Comparison of ENCODE assay signal across 16 cellular contexts in the genomic region with DNA sequence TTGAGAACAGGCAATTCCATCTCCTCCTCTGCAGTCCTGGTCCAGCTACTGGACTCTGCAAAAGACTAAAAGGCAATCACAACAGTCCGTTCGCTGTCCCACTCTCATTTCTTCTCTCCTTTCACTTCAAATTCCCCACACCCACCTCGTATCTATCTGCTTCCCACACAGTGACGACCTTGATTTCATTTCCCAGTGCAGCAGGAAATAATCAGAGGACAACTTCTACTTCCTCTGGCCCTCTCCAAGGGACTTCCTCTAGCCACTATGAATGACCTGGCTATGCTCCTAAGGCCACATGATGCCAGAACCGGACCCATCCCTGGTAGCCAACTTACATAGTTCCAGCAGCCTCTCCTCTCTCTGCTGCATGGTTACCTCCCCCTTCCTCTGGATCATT. TPM values are rescaled to one million over a fixed set of nuclear protein-coding genes. Genes with fewer than 3 reads are reported as not detected.
DNase-seq lines count a peak whose midpoint lies in the region; ATAC-seq and TF ChIP-seq lines count a peak whose summit lies in the region.
"Had no signal": no experiment of that assay in that cellular context is flagged by ENCODE, and none has a peak within 500 bp of the region (broad histone marks: within the 10 kb centered on the region; RNA-seq: fewer than 3 reads in every experiment).

No MANE protein-coding gene starts in this region.

- H3K9ac ChIP-seq in BLaER1 treated with 17β-estradiol and CSF1 and Interleukin-3, amounts not matched to agents 10 nM and 100 nM = peak overlapping the region in 2 of 11 experiments; percentile 5 to 47; a peak in 2 of 22 replicates

- TF ChIP-seq CTCF in right lobe of liver (IDR thresholded peaks at IDR 0.05) (no peak), breast epithelium (IDR thresholded peaks at IDR 0.05) (no peak)

- H3K27ac ChIP-seq in BLaER1 treated with 17β-estradiol and CSF1 and Interleukin-3, amounts not matched to agents 10 nM and 100 nM = peak overlapping the region in 1 of 11 experiments; percentile 47; a peak in 4 of 22 replicates
- peak overlapping the region; percentile 49 for H3K27ac ChIP-seq in CD4-positive, alpha-beta memory T cell (ENCODE audit: low read depth, low read length)
- H3K27ac ChIP-seq in right lobe of liver (no peak overlapping the region), breast epithelium (no peak overlapping the region)
- H3K27ac ChIP-seq: C4-2B had no signal

- POLR2A ChIA-PET in CD4-positive, alpha-beta memory T cell (lab: Charles Lee; ENCODE audit: partially characterized antibody) = interaction anchor here (1.5 to 5.5 kb wide), 5 partner anchors 8 to 86 kb away, joined by 7 to 51 read pairs (median 19); a partner anchor contains a TSS

- peaks cover 0 to 34% (median 23%) of the 10 kb centered on the region in 10 experiments; a peak in 14 of 20 replicates for H3K4me1 ChIP-seq in BLaER1 treated with 17β-estradiol and CSF1 and Interleukin-3, amounts not matched to agents 10 nM and 100 nM
- H3K4me1 ChIP-seq in CD4-positive, alpha-beta memory T cell (ENCODE audit: insufficient read depth, low read length) = peaks cover 33% of the 10 kb centered on the region
- H3K4me1 ChIP-seq in right lobe of liver (no peaks in the 10 kb centered on the region), breast epithelium (no peaks in the 10 kb centered on the region)

- H3K27me3 ChIP-seq in BLaER1 treated with 17β-estradiol and CSF1 and Interleukin-3, amounts not matched to agents 10 nM and 100 nM = no peaks in the 10 kb centered on the region
- no peaks in the 10 kb centered on the region for H3K27me3 ChIP-seq in CD4-positive, alpha-beta memory T cell (ENCODE audit: insufficient read depth, low read length)
- H3K27me3 ChIP-seq in right lobe of liver (no peaks in the 10 kb centered on the region), breast epithelium (no peaks in the 10 kb centered on the region)

- TF ChIP-seq POLR2A in right lobe of liver (IDR thresholded peaks at IDR 0.05) (no peak), breast epithelium (IDR thresholded peaks at IDR 0.05) (no peak)

- no peak overlapping the region for H3K4me3 ChIP-seq in BLaER1 treated with 17β-estradiol and CSF1 and Interleukin-3, amounts not matched to agents 10 nM and 100 nM
- H3K4me3 ChIP-seq in CD4-positive, alpha-beta memory T cell (ENCODE audit: low read length in 2 of 2) = peak overlapping the region; percentile 6 to 9
- H3K4me3 ChIP-seq in right lobe of liver (no peak overlapping the region), breast epithelium (no peak overlapping the region)
- H3K4me3 ChIP-seq: mucosa of descending colon had no signal

- no peaks in the 10 kb centered on the region for H3K9me3 ChIP-seq in BLaER1 treated with 17β-estradiol and CSF1 and Interleukin-3, amounts not matched to agents 10 nM and 100 nM (replicated peaks in 1 of 11)
- H3K9me3 ChIP-seq in CD4-positive, alpha-beta memory T cell (ENCODE audit: control insufficient read depth in 1 of 2, low read length in 2 of 2) = no peaks in the 10 kb centered on the region
- H3K9me3 ChIP-seq in right lobe of liver (no peaks in the 10 kb centered on the region), breast epithelium (no peaks in the 10 kb centered on the region)
- H3K9me3 ChIP-seq: mucosa of descending colon had no signal

- peak overlapping the region; percentile 78 to 97 (median 87) for H3K27ac Mint-ChIP-seq in CD4-positive, alpha-beta memory T cell
- peak overlapping the region; percentile 89 for H3K27ac Mint-ChIP-seq in activated naive CD8-positive, alpha-beta T cell treated with anti-CD3 and anti-CD28 coated beads, Interleukin-2, amount 50 U/mL, for 24 hours

- H3K9me3 Mint-ChIP-seq in CD4-positive, alpha-beta memory T cell = no peaks in the 10 kb centered on the region
- H3K9me3 Mint-ChIP-seq in activated naive CD8-positive, alpha-beta T cell treated with anti-CD3 and anti-CD28 coated beads, Interleukin-2, amount 50 U/mL, for 24 hours = no peaks in the 10 kb centered on the region

- intact Hi-C loops in CD4-positive, alpha-beta memory T cell (cut with micrococcal nuclease) = no loop called here
- intact Hi-C loops in right lobe of liver (cut with DNase I) = no loop called here
- intact Hi-C loops in breast epithelium (cut with DNase I; ENCODE audit: low total_unique reads) = no loop called here

- peaks cover 49 to 57% of the 10 kb centered on the region in 2 donors for H3K36me3 Mint-ChIP-seq in CD4-positive, alpha-beta memory T cell
- H3K36me3 Mint-ChIP-seq in activated naive CD8-positive, alpha-beta T cell treated with anti-CD3 and anti-CD28 coated beads, Interleukin-2, amount 50 U/mL, for 24 hours (ENCODE audit: low read depth) = peaks cover 45% of the 10 kb centered on the region

- peaks cover 0 to 60% (median 34%) of the 10 kb centered on the region in 11 experiments; a peak in 17 of 22 replicates for H4K20me1 ChIP-seq in BLaER1 treated with 17β-estradiol and CSF1 and Interleukin-3, amounts not matched to agents 10 nM and 100 nM

- peaks cover 65 to 99% (median 96%) of the 10 kb centered on the region in 11 experiments for H3K36me3 ChIP-seq in BLaER1 treated with 17β-estradiol and CSF1 and Interleukin-3, amounts not matched to agents 10 nM and 100 nM
- peaks cover 46% of the 10 kb centered on the region for H3K36me3 ChIP-seq in CD4-positive, alpha-beta memory T cell (ENCODE audit: insufficient read depth, low read length)
- H3K36me3 ChIP-seq in right lobe of liver (peaks cover 0 to 68% (median 18%) of the 10 kb centered on the region in 4 donors), breast epithelium (no peaks in the 10 kb centered on the region)

- H3K4me1 Mint-ChIP-seq in CD4-positive, alpha-beta memory T cell = peaks cover 26 to 40% (median 31%) of the 10 kb centered on the region in 4 donors
- peaks cover 37% of the 10 kb centered on the region for H3K4me1 Mint-ChIP-seq in activated naive CD8-positive, alpha-beta T cell treated with anti-CD3 and anti-CD28 coated beads, Interleukin-2, amount 50 U/mL, for 24 hours

- H3K4me3 Mint-ChIP-seq in CD4-positive, alpha-beta memory T cell = peak overlapping the region; percentile 43 to 82 (median 71)
- H3K4me3 Mint-ChIP-seq in activated naive CD8-positive, alpha-beta T cell treated with anti-CD3 and anti-CD28 coated beads, Interleukin-2, amount 50 U/mL, for 24 hours = no peak overlapping the region

- H3K4me2 ChIP-seq in BLaER1 treated with 17β-estradiol and CSF1 and Interleukin-3, amounts not matched to agents 10 nM and 100 nM = peak overlapping the region in 7 of 11 experiments; percentile 11 to 80 (median 69); a peak in 11 of 22 replicates

- WGBS in right lobe of liver (ENCODE audit: insufficient coverage, low coverage, low lambda C conversion rate, missing lambda C conversion rate) = 49% methylated on average over 5 of the region's 5 CpGs

- no peaks in the 10 kb centered on the region for H3K27me3 Mint-ChIP-seq in CD4-positive, alpha-beta memory T cell
- H3K27me3 Mint-ChIP-seq in activated naive CD8-positive, alpha-beta T cell treated with anti-CD3 and anti-CD28 coated beads, Interleukin-2, amount 50 U/mL, for 24 hours = no peaks in the 10 kb centered on the region

- ATAC-seq in activated naive CD8-positive, alpha-beta T cell treated with anti-CD3 and anti-CD28 coated beads, Interleukin-2, amount 50 U/mL, for 24 hours = no peak
- peak; percentile 51 to 71 (median 69) for ATAC-seq in right lobe of liver
- ATAC-seq in GM18511 (IDR thresholded peaks at IDR 0.05; ENCODE audit: unreplicated experiment) = no peak
- ATAC-seq: mucosa of descending colon had no signal

- DNase-seq in CD4-positive, alpha-beta memory T cell = no peak
- DNase-seq in activated naive CD8-positive, alpha-beta T cell treated with anti-CD3 and anti-CD28 coated beads, Interleukin-2, amount 50 U/mL, for 24 hours = no peak
- no peak for DNase-seq in right lobe of liver
- no peak for DNase-seq in activated CD4-positive, CD25-positive, alpha-beta regulatory T cell (lab: John Stamatoyannopoulos, UW)
- no peak for DNase-seq in breast epithelium (ENCODE audit: low spot score in 2 of 2)
- DNase-seq in HUDEP-2 (lab: John Stamatoyannopoulos, UW; ENCODE audit: unreplicated experiment in 76 of 76) = no peak
- DNase-seq: caudate nucleus, EL, H7, IMR-90, mucosa of descending colon, substantia nigra, SW 1271 had no signal

- CTCF ChIA-PET in CD4-positive, alpha-beta memory T cell (lab: Charles Lee; ENCODE audit: partially characterized antibody) = interaction anchor here (1.1 to 4.9 kb wide), 6 partner anchors 9 to 58 kb away, joined by 3 to 29 read pairs (median 4); a partner anchor contains a TSS

RNA-seq across cellular contexts. Expression of a gene that starts 8.0 kb away (rescaled TPM):
- 10 to 100 TPM; 59.9 to 60.9 TPM for total RNA-seq in CD4-positive, alpha-beta memory T cell
- polyA plus RNA-seq in CD4-positive, alpha-beta memory T cell = 10 to 100 TPM; 12.7 to 32.6 TPM
- total RNA-seq in right lobe of liver (10 to 100 TPM in 3 of 6 experiments, 1 to 10 TPM in 3; 8.9 to 13.1 (median 10.7) TPM), breast epithelium (10 to 100 TPM; 14.7 to 29.6 (median 25.2) TPM)

RNA-seq across cellular contexts. Expression of a gene that starts 8.8 kb away (rescaled TPM):
- not detected for total RNA-seq in CD4-positive, alpha-beta memory T cell
- not detected for polyA plus RNA-seq in CD4-positive, alpha-beta memory T cell
- under 1 TPM in 1 of 6 experiments, not detected in 5; 0.26 TPM for total RNA-seq in right lobe of liver
- total RNA-seq in breast epithelium = under 1 TPM in 1 of 3 donors, not detected in 2; 0.16 TPM
- total RNA-seq: IMR-90 had no signal

RNA-seq across cellular contexts. Expression of a gene that starts 33.5 kb away (rescaled TPM):
- total RNA-seq in CD4-positive, alpha-beta memory T cell = 10 to 100 TPM; 62.6 to 70.7 TPM
- 10 to 100 TPM; 18.4 to 23.9 TPM for polyA plus RNA-seq in CD4-positive, alpha-beta memory T cell
- total RNA-seq in right lobe of liver (10 to 100 TPM in 4 of 6 experiments, 1 to 10 TPM in 2; 5.9 to 43.1 (median 19.5) TPM), breast epithelium (10 to 100 TPM; 19.3 to 19.6 (median 19.4) TPM)

RNA-seq across cellular contexts. Expression of a gene that starts 54.9 kb away (rescaled TPM):
- 10 to 100 TPM; 10.4 to 11.8 TPM for total RNA-seq in CD4-positive, alpha-beta memory T cell
- polyA plus RNA-seq in CD4-positive, alpha-beta memory T cell = 1 to 10 TPM; 1.7 to 2.0 TPM
- total RNA-seq in right lobe of liver = 1 to 10 TPM in 5 of 6 experiments, under 1 TPM in 1; 0.70 to 2.3 (median 1.5) TPM
- total RNA-seq in breast epithelium = 10 to 100 TPM in 2 of 3 donors, 1 to 10 TPM in 1; 7.0 to 12.0 (median 11.8) TPM

RNA-seq across cellular contexts. Expression of a gene that starts 56.3 kb away (rescaled TPM):
- total RNA-seq in CD4-positive, alpha-beta memory T cell = 10 to 100 TPM; 80.6 to 85.2 TPM
- 10 to 100 TPM; 18.3 to 32.5 TPM for polyA plus RNA-seq in CD4-positive, alpha-beta memory T cell
- 10 to 100 TPM; 12.1 to 24.6 (median 20.0) TPM for total RNA-seq in right lobe of liver
- total RNA-seq in breast epithelium = 10 to 100 TPM; 45.2 to 61.3 (median 58.1) TPM

Comparison
In these comparisons a context has a peak if more than half of its experiments do, and no peak if none do; other contexts are left out.
1. H3K4me3 ChIP-seq: peak in CD4-positive, alpha-beta memory T cell (2 of 2); none in BLaER1 treated with 17β-estradiol and CSF1 and Interleukin-3, amounts not matched to agents 10 nM and 100 nM (0 of 10), right lobe of liver (0 of 3) and breast epithelium (0 of 3).
2. ATAC-seq: peak in right lobe of liver (4 of 4); none in activated naive CD8-positive, alpha-beta T cell treated with anti-CD3 and anti-CD28 coated beads, Interleukin-2, amount 50 U/mL, for 24 hours (single experiment) and GM18511 (single experiment).